In genomic region chr19:56971230-56971629, GRCh38 we compare ENCODE assay signal across 28 cellular contexts.
"Had no signal": no experiment of that assay in that cellular context is flagged by ENCODE, and none has a peak within 500 bp of the region (broad histone marks: within the 10 kb centered on the region; RNA-seq: fewer than 3 reads in every experiment).

No MANE protein-coding gene starts in this region.

- H3K4me3 ChIP-seq: ovary, psoas muscle, skin epidermis, smooth muscle cell, spleen, stomach, tibial artery, transverse colon, upper lobe of right lung, uterus had no signal

- ATAC-seq: naive thymus-derived CD4-positive, alpha-beta T cell; natural killer cell; psoas muscle; right cardiac atrium; sciatic nerve; stimulated activated memory B cell treated with anti-CD40 and anti-IgM and Interleukin-4, amounts not matched to agents 10 μg/mL and 1 μg/mL and 100 μg/mL, for 72 hours; upper lobe of right lung had no signal

- H3K27ac ChIP-seq: parathyroid adenoma, psoas muscle, skin epidermis, spleen, stomach, tibial artery, transverse colon, upper lobe of right lung had no signal

- H3K4me2 ChIP-seq: smooth muscle cell had no signal

- H3K4me3 Mint-ChIP-seq: naive thymus-derived CD4-positive, alpha-beta T cell; natural killer cell; nephron; stimulated activated memory B cell treated with anti-CD40 and anti-IgM and Interleukin-4, amounts not matched to agents 10 μg/mL and 1 μg/mL and 100 μg/mL, for 72 hours; stimulated activated naive CD8-positive, alpha-beta T cell treated with anti-CD3 and anti-CD28 coated beads, Interleukin-15, Interleukin-2, amounts not matched to agents 100 ng/mL and 50 ng/mL, for 24 hours; type B pancreatic cell had no signal

- H3K27me3 Mint-ChIP-seq: progenitor cell of endocrine pancreas; stimulated activated memory B cell treated with anti-CD40 and anti-IgM and Interleukin-4, amounts not matched to agents 10 μg/mL and 1 μg/mL and 100 μg/mL, for 72 hours; stimulated activated naive CD8-positive, alpha-beta T cell treated with anti-CD3 and anti-CD28 coated beads, Interleukin-15, Interleukin-2, amounts not matched to agents 100 ng/mL and 50 ng/mL, for 24 hours; type B pancreatic cell had no signal

- H3K36me3 ChIP-seq: ovary, spleen, stomach, tibial artery, transverse colon, upper lobe of right lung, uterus had no signal

- DNase-seq: naive thymus-derived CD4-positive, alpha-beta T cell; natural killer cell; occipital lobe; ovary; posterior cingulate gyrus; psoas muscle; right cardiac atrium; spleen; stimulated activated CD4-positive, alpha-beta T cell treated with anti-CD3 and anti-CD28 coated beads, Interleukin-12 subunit alpha, Interleukin-12 subunit beta, amount 100 ng/mL, for 4 hours; stimulated activated CD4-positive, alpha-beta T cell treated with anti-CD3 and anti-CD28 coated beads, Interleukin-1b, Interleukin-23, amount 100 ng/mL, for 48 hours; stimulated activated CD4-positive, alpha-beta T cell treated with anti-CD3 and anti-CD28 coated beads, Interleukin-4, amount 100 ng/mL, for 1 hour; stimulated activated CD4-positive, alpha-beta T cell treated with anti-CD3 and anti-CD28 coated beads, Interleukin-4, amount 100 ng/mL, for 4 hours; stimulated activated CD8-positive, alpha-beta memory T cell treated with anti-CD3 and anti-CD28 coated beads, Interleukin-4, amount 100 ng/mL, for 48 hours; stimulated activated naive CD4-positive, alpha-beta T cell treated with Interleukin-2 at 50 U/mL for 16 hours; stomach; tibial artery; transverse colon; upper lobe of right lung had no signal

- H3K4me1 Mint-ChIP-seq: natural killer cell; nephron; stimulated activated memory B cell treated with anti-CD40 and anti-IgM and Interleukin-4, amounts not matched to agents 10 μg/mL and 1 μg/mL and 100 μg/mL, for 72 hours had no signal

- H3K9ac ChIP-seq: parathyroid adenoma had no signal

- H2AFZ ChIP-seq: parathyroid adenoma had no signal

- H3K36me3 Mint-ChIP-seq: natural killer cell; stimulated activated memory B cell treated with anti-CD40 and anti-IgM and Interleukin-4, amounts not matched to agents 10 μg/mL and 1 μg/mL and 100 μg/mL, for 72 hours had no signal

- H3K27ac Mint-ChIP-seq: naive thymus-derived CD4-positive, alpha-beta T cell; natural killer cell; nephron; progenitor cell of endocrine pancreas; stimulated activated memory B cell treated with anti-CD40 and anti-IgM and Interleukin-4, amounts not matched to agents 10 μg/mL and 1 μg/mL and 100 μg/mL, for 72 hours; stimulated activated naive CD8-positive, alpha-beta T cell treated with anti-CD3 and anti-CD28 coated beads, Interleukin-15, Interleukin-2, amounts not matched to agents 100 ng/mL and 50 ng/mL, for 24 hours; type B pancreatic cell had no signal

- H3K9me3 ChIP-seq: ovary, psoas muscle, tibial artery, upper lobe of right lung, uterus had no signal

- H3K27me3 ChIP-seq: ovary, tibial artery, transverse colon, uterus had no signal

- H3K4me1 ChIP-seq: parathyroid adenoma, psoas muscle, spleen, tibial artery, transverse colon, upper lobe of right lung had no signal
